Comparison of ENCODE assay signal across 1 cellular context in genomic region chr13:46052314-46053161, GRCh38.
TF ChIP-seq lines count a peak whose summit lies in the region.

ZC3H13 (minus strand) TSS chr13:46052746; CDS start chr13:46045507, 7,239 bp downstream.

TF ChIP-seq in K562, 482 proteins besides CTCF, POLR2A, EP300 and RAD21 (continued from another document and continues in another):
- TF ChIP-seq MIER1 (IDR thresholded peaks at IDR 0.05; ENCODE audit: low read depth) (no peak), ZNF699 (CRISPR knock-in tag; IDR thresholded peaks at IDR 0.05; ENCODE audit: insufficient replicate concordance) (no peak), YY1 (IDR thresholded peaks at IDR 0.05; ENCODE audit: borderline replicate concordance in 1 of 3, control insufficient read depth in 1 of 3, extremely low read depth in 1 of 3, insufficient read depth in 3 of 3, insufficient read length in 1 of 3, insufficient replicate concordance in 2 of 3, low read depth in 1 of 3, low read length in 2 of 3) (peak in 2 of 3 experiments; percentile 54 to 64), L3MBTL2 (IDR thresholded peaks at IDR 0.05) (peak; percentile 59), IRF1 (CRISPR knock-in tag; IDR thresholded peaks at IDR 0.05; ENCODE audit: borderline replicate concordance) (no peak), PCBP1 (IDR thresholded peaks at IDR 0.05; ENCODE audit: low read depth, low read length, poor library complexity, severe bottlenecking) (no peak), HCFC1 (IDR thresholded peaks at IDR 0.05; ENCODE audit: low read depth, low read length) (peak; percentile 79), HES1 (IDR thresholded peaks at IDR 0.05; ENCODE audit: low read depth) (no peak), EP400 (IDR thresholded peaks at IDR 0.05) (peak; percentile 82), HMGN3 (IDR thresholded peaks at IDR 0.05; ENCODE audit: borderline replicate concordance, extremely low read depth, insufficient read length, low read depth, low read length) (peak; percentile 33), BCL6 (CRISPR knock-in tag; IDR thresholded peaks at IDR 0.05) (no peak), ZBTB40 (IDR thresholded peaks at IDR 0.05) (peak; percentile 96), ZBTB40 (CRISPR knock-in tag; IDR thresholded peaks at IDR 0.05) (no peak), NCOA2 (IDR thresholded peaks at IDR 0.05; ENCODE audit: partially characterized antibody in 2 of 2) (no peak), ZZZ3 (IDR thresholded peaks at IDR 0.05) (peak; percentile 73; the same call in 1 of the 2 replicates), CREB3L1 (IDR thresholded peaks at IDR 0.05; ENCODE audit: borderline replicate concordance, low read depth) (peak; percentile 36; the same call in 1 of the 2 replicates), ZKSCAN1 (IDR thresholded peaks at IDR 0.05; ENCODE audit: low read depth, low read length) (no peak), FOXP4 (CRISPR knock-in tag; IDR thresholded peaks at IDR 0.05; ENCODE audit: borderline replicate concordance) (no peak), NR3C1 (CRISPR knock-in tag; IDR thresholded peaks at IDR 0.05) (no peak), STAT6 (CRISPR knock-in tag; IDR thresholded peaks at IDR 0.05) (no peak), NCOR1 (IDR thresholded peaks at IDR 0.05) (0 out of 2 replicates have a peak, but pooled peaks have one; percentile 42), RBM34 (IDR thresholded peaks at IDR 0.05; ENCODE audit: borderline replicate concordance, insufficient read depth, low read length) (no peak), FOXA3 (CRISPR knock-in tag; conservative IDR thresholded peaks at IDR 0.05 in 1 of 2, IDR thresholded peaks at IDR 0.05 in 1 of 2) (no peak), CREM (IDR thresholded peaks at IDR 0.05; ENCODE audit: low read depth) (peak; percentile 98), POLR2H (tag; IDR thresholded peaks at IDR 0.05; ENCODE audit: low read depth) (peak; percentile 61; the same call in 1 of the 2 replicates), RBM14 (IDR thresholded peaks at IDR 0.05; ENCODE audit: borderline replicate concordance, insufficient read depth, low read depth, low read length) (no peak), ELK3 (CRISPR knock-in tag; IDR thresholded peaks at IDR 0.05) (no peak), BRF2 (IDR thresholded peaks at IDR 0.05; ENCODE audit: borderline replicate concordance, insufficient read depth, insufficient read length) (no peak), ELK1 (CRISPR knock-in tag; IDR thresholded peaks at IDR 0.05) (no peak), NR1H2 (CRISPR knock-in tag; IDR thresholded peaks at IDR 0.05) (no peak), CSDE1 (IDR thresholded peaks at IDR 0.05) (peak in 1 of 2 experiments; percentile 30; a peak in 1 of 4 replicates), TAF9B (IDR thresholded peaks at IDR 0.05; ENCODE audit: partially characterized antibody) (peak; percentile 65), THAP12 (CRISPR knock-in tag; IDR thresholded peaks at IDR 0.05) (no peak), KDM1A (IDR thresholded peaks at IDR 0.05) (peak in 1 of 2 experiments; percentile 27; a peak in 1 of 4 replicates)
